In the genomic region with DNA sequence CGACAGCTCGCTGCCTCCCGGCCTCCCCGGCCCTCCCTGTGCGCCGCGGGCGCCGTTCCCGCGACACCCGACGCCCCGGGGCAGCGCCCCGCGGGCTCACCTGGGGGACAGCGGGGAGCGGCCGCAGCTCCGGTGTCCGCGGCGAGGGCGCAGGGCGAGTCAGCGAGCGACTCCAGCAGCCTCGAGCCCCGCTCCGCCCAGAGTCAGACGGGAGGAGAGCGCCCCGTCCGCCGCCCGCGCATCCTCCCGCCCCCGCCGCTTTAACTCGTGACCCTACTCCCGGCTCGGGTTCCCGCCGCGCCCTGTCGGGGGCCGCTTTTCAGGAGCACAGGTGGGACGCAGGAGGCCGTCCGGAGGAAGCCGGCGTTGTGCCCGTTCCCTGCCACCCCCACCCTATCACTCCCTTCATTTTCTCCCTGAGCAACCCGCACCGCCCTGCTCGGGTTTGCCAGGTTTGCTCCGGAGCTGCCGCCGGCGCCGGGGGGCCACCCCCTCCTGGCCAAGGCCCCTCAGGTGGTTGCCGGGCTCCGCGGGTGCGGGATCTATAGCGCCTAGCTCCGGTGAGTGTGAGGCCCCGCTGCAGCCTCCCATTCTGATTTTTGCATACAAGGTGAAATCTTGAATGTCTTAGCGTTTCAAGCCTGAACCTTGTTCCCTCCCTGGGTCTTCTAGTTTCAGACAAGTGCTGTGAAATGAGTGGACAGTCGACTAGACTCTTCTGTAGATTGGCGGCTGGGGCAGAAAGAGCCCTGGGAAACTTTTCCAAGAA, we compare ENCODE assay signal across 1 cellular context.
TF ChIP-seq lines count a peak whose summit lies in the region.

A gene with protein sequence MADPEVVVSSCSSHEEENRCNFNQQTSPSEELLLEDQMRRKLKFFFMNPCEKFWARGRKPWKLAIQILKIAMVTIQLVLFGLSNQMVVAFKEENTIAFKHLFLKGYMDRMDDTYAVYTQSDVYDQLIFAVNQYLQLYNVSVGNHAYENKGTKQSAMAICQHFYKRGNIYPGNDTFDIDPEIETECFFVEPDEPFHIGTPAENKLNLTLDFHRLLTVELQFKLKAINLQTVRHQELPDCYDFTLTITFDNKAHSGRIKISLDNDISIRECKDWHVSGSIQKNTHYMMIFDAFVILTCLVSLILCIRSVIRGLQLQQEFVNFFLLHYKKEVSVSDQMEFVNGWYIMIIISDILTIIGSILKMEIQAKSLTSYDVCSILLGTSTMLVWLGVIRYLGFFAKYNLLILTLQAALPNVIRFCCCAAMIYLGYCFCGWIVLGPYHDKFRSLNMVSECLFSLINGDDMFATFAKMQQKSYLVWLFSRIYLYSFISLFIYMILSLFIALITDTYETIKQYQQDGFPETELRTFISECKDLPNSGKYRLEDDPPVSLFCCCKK (minus strand): TSS at position 205 of the 769 bp plus-strand sequence. CDS start 3,140 bp downstream, outside the sequence.

TF ChIP-seq in HEK293, 187 proteins besides CTCF, POLR2A, EP300 and RAD21 (continued from another document and continues in another):
- TF ChIP-seq ZNF777 (tag by site-specific recombination; IDR thresholded peaks at IDR 0.05; ENCODE audit: borderline replicate concordance): peak; percentile 66; the same call in 1 of the 2 replicates
- no peak for TF ChIP-seq ZNF37A (tag by site-specific recombination; IDR thresholded peaks at IDR 0.05)
- TF ChIP-seq, protein P1, sequence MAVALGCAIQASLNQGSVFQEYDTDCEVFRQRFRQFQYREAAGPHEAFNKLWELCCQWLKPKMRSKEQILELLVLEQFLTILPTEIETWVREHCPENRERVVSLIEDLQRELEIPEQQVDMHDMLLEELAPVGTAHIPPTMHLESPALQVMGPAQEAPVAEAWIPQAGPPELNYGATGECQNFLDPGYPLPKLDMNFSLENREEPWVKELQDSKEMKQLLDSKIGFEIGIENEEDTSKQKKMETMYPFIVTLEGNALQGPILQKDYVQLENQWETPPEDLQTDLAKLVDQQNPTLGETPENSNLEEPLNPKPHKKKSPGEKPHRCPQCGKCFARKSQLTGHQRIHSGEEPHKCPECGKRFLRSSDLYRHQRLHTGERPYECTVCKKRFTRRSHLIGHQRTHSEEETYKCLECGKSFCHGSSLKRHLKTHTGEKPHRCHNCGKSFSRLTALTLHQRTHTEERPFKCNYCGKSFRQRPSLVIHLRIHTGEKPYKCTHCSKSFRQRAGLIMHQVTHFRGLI (tag by site-specific recombination; IDR thresholded peaks at IDR 0.05): peak; percentile 32; the same call in 1 of the 2 replicates
- no peak for TF ChIP-seq ZNF354C (tag by site-specific recombination; IDR thresholded peaks at IDR 0.05; ENCODE audit: borderline replicate concordance, low read depth)
- TF ChIP-seq MYNN (tag by site-specific recombination; IDR thresholded peaks at IDR 0.05; ENCODE audit: borderline replicate concordance): no peak
- TF ChIP-seq OVOL3 (tag by site-specific recombination; IDR thresholded peaks at IDR 0.05): 0 out of 2 replicates have a peak, but pooled peaks have one; percentile 36
- peak; percentile 96 for TF ChIP-seq GLIS1 (tag by site-specific recombination; IDR thresholded peaks at IDR 0.05)
- TF ChIP-seq, protein P2, sequence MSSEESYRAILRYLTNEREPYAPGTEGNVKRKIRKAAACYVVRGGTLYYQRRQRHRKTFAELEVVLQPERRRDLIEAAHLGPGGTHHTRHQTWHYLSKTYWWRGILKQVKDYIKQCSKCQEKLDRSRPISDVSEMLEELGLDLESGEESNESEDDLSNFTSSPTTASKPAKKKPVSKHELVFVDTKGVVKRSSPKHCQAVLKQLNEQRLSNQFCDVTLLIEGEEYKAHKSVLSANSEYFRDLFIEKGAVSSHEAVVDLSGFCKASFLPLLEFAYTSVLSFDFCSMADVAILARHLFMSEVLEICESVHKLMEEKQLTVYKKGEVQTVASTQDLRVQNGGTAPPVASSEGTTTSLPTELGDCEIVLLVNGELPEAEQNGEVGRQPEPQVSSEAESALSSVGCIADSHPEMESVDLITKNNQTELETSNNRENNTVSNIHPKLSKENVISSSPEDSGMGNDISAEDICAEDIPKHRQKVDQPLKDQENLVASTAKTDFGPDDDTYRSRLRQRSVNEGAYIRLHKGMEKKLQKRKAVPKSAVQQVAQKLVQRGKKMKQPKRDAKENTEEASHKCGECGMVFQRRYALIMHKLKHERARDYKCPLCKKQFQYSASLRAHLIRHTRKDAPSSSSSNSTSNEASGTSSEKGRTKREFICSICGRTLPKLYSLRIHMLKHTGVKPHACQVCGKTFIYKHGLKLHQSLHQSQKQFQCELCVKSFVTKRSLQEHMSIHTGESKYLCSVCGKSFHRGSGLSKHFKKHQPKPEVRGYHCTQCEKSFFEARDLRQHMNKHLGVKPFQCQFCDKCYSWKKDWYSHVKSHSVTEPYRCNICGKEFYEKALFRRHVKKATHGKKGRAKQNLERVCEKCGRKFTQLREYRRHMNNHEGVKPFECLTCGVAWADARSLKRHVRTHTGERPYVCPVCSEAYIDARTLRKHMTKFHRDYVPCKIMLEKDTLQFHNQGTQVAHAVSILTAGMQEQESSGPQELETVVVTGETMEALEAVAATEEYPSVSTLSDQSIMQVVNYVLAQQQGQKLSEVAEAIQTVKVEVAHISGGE (tag by site-specific recombination; conservative IDR thresholded peaks at IDR 0.05; ENCODE audit: low read depth): peak; percentile 98
- TF ChIP-seq ZNF433 (tag by site-specific recombination; IDR thresholded peaks at IDR 0.05; ENCODE audit: low read depth): no peak
- TF ChIP-seq ZNF248 (tag by site-specific recombination; IDR thresholded peaks at IDR 0.05): no peak
- TF ChIP-seq KLF9 (tag by site-specific recombination; IDR thresholded peaks at IDR 0.05; ENCODE audit: low read depth): peak; percentile 74
- no peak for TF ChIP-seq ZNF138 (tag by site-specific recombination; IDR thresholded peaks at IDR 0.05; ENCODE audit: borderline replicate concordance)
- TF ChIP-seq, protein P3, sequence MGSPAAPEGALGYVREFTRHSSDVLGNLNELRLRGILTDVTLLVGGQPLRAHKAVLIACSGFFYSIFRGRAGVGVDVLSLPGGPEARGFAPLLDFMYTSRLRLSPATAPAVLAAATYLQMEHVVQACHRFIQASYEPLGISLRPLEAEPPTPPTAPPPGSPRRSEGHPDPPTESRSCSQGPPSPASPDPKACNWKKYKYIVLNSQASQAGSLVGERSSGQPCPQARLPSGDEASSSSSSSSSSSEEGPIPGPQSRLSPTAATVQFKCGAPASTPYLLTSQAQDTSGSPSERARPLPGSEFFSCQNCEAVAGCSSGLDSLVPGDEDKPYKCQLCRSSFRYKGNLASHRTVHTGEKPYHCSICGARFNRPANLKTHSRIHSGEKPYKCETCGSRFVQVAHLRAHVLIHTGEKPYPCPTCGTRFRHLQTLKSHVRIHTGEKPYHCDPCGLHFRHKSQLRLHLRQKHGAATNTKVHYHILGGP (tag by site-specific recombination; IDR thresholded peaks at IDR 0.05): peak; percentile 90
- peak; percentile 56; the same call in 1 of the 2 replicates for TF ChIP-seq SP3 (tag by site-specific recombination; IDR thresholded peaks at IDR 0.05)
- TF ChIP-seq ZNF274 (IDR thresholded peaks at IDR 0.05; ENCODE audit: low read length): no peak
- TF ChIP-seq ZNF274 (tag by site-specific recombination; IDR thresholded peaks at IDR 0.05; ENCODE audit: borderline replicate concordance): no peak
- TF ChIP-seq ZNF621 (tag by site-specific recombination; IDR thresholded peaks at IDR 0.05): no peak
- TF ChIP-seq ZNF133 (tag by site-specific recombination; IDR thresholded peaks at IDR 0.05): no peak
- TF ChIP-seq ZNF266 (tag by site-specific recombination; IDR thresholded peaks at IDR 0.05; ENCODE audit: low read depth): no peak
- TF ChIP-seq, protein P4, sequence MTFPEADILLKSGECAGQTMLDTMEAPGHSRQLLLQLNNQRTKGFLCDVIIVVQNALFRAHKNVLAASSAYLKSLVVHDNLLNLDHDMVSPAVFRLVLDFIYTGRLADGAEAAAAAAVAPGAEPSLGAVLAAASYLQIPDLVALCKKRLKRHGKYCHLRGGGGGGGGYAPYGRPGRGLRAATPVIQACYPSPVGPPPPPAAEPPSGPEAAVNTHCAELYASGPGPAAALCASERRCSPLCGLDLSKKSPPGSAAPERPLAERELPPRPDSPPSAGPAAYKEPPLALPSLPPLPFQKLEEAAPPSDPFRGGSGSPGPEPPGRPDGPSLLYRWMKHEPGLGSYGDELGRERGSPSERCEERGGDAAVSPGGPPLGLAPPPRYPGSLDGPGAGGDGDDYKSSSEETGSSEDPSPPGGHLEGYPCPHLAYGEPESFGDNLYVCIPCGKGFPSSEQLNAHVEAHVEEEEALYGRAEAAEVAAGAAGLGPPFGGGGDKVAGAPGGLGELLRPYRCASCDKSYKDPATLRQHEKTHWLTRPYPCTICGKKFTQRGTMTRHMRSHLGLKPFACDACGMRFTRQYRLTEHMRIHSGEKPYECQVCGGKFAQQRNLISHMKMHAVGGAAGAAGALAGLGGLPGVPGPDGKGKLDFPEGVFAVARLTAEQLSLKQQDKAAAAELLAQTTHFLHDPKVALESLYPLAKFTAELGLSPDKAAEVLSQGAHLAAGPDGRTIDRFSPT (tag by site-specific recombination; IDR thresholded peaks at IDR 0.05): peak; percentile 88
- no peak for TF ChIP-seq ZNF350 (tag by site-specific recombination; IDR thresholded peaks at IDR 0.05)
- TF ChIP-seq ZNF768 (tag by site-specific recombination; IDR thresholded peaks at IDR 0.05): no peak
- no peak for TF ChIP-seq ZNF707 (tag by site-specific recombination; IDR thresholded peaks at IDR 0.05)
- TF ChIP-seq YY1 (tag by site-specific recombination; IDR thresholded peaks at IDR 0.05): peak; percentile 28; the same call in 1 of the 2 replicates
- TF ChIP-seq ZSCAN16 (tag by site-specific recombination; IDR thresholded peaks at IDR 0.05): no peak
- TF ChIP-seq, protein P5, sequence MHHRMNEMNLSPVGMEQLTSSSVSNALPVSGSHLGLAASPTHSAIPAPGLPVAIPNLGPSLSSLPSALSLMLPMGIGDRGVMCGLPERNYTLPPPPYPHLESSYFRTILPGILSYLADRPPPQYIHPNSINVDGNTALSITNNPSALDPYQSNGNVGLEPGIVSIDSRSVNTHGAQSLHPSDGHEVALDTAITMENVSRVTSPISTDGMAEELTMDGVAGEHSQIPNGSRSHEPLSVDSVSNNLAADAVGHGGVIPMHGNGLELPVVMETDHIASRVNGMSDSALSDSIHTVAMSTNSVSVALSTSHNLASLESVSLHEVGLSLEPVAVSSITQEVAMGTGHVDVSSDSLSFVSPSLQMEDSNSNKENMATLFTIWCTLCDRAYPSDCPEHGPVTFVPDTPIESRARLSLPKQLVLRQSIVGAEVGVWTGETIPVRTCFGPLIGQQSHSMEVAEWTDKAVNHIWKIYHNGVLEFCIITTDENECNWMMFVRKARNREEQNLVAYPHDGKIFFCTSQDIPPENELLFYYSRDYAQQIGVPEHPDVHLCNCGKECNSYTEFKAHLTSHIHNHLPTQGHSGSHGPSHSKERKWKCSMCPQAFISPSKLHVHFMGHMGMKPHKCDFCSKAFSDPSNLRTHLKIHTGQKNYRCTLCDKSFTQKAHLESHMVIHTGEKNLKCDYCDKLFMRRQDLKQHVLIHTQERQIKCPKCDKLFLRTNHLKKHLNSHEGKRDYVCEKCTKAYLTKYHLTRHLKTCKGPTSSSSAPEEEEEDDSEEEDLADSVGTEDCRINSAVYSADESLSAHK (tag by site-specific recombination; IDR thresholded peaks at IDR 0.05): peak; percentile 15; the same call in 1 of the 2 replicates
- TF ChIP-seq ZBTB21 (tag by site-specific recombination; IDR thresholded peaks at IDR 0.05): 0 out of 2 replicates have a peak, but pooled peaks have one; percentile 25
- TF ChIP-seq ZBTB17 (tag by site-specific recombination; IDR thresholded peaks at IDR 0.05): peak; percentile 68
- TF ChIP-seq, protein P6, sequence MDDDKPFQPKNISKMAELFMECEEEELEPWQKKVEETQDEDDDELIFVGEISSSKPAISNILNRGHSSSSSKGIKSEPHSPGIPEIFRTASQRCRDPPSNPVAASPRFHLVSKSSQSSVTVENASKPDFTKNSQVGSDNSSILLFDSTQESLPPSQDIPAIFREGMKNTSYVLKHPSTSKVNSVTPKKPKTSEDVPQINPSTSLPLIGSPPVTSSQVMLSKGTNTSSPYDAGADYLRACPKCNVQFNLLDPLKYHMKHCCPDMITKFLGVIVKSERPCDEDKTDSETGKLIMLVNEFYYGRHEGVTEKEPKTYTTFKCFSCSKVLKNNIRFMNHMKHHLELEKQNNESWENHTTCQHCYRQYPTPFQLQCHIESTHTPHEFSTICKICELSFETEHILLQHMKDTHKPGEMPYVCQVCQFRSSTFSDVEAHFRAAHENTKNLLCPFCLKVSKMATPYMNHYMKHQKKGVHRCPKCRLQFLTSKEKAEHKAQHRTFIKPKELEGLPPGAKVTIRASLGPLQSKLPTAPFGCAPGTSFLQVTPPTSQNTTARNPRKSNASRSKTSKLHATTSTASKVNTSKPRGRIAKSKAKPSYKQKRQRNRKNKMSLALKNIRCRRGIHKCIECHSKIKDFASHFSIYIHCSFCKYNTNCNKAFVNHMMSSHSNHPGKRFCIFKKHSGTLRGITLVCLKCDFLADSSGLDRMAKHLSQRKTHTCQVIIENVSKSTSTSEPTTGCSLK (tag by site-specific recombination; IDR thresholded peaks at IDR 0.05): no peak
- TF ChIP-seq KLF8 (tag by site-specific recombination; IDR thresholded peaks at IDR 0.05): peak; percentile 96
- peak; percentile 94; the same call in 1 of the 2 replicates for TF ChIP-seq ZNF391 (tag by site-specific recombination; IDR thresholded peaks at IDR 0.05; ENCODE audit: borderline replicate concordance, low read depth)
- peak; percentile 49 for TF ChIP-seq KLF10 (tag by site-specific recombination; IDR thresholded peaks at IDR 0.05)
- no peak for TF ChIP-seq ZFP41 (tag by site-specific recombination; IDR thresholded peaks at IDR 0.05; ENCODE audit: borderline replicate concordance)
- no peak for TF ChIP-seq ZNF571 (tag by site-specific recombination; IDR thresholded peaks at IDR 0.05)
- TF ChIP-seq HOXC10 (CRISPR knock-in tag; IDR thresholded peaks at IDR 0.05): no peak
- peak; percentile 84 for TF ChIP-seq ZBTB20 (tag by site-specific recombination; IDR thresholded peaks at IDR 0.05)
- TF ChIP-seq ZNF555 (tag by site-specific recombination; conservative IDR thresholded peaks at IDR 0.05): no peak
- no peak for TF ChIP-seq ZNF221 (tag by site-specific recombination; IDR thresholded peaks at IDR 0.05; ENCODE audit: borderline replicate concordance)
- peak; percentile 93 for TF ChIP-seq KLF16 (tag by site-specific recombination; IDR thresholded peaks at IDR 0.05)
- TF ChIP-seq ZNF670 (tag by site-specific recombination; IDR thresholded peaks at IDR 0.05; ENCODE audit: low read depth): no peak
- no peak for TF ChIP-seq SALL2 (tag by site-specific recombination; IDR thresholded peaks at IDR 0.05; ENCODE audit: borderline replicate concordance)
- TF ChIP-seq, protein P7, sequence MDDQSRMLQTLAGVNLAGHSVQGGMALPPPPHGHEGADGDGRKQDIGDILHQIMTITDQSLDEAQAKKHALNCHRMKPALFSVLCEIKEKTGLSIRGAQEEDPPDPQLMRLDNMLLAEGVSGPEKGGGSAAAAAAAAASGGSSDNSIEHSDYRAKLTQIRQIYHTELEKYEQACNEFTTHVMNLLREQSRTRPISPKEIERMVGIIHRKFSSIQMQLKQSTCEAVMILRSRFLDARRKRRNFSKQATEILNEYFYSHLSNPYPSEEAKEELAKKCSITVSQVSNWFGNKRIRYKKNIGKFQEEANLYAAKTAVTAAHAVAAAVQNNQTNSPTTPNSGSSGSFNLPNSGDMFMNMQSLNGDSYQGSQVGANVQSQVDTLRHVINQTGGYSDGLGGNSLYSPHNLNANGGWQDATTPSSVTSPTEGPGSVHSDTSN (CRISPR knock-in tag; IDR thresholded peaks at IDR 0.05): no peak
- TF ChIP-seq REPIN1 (tag by site-specific recombination; IDR thresholded peaks at IDR 0.05; ENCODE audit: low read depth): 0 out of 2 replicates have a peak, but pooled peaks have one; percentile 37
- peak; percentile 83 for TF ChIP-seq SP7 (tag by site-specific recombination; IDR thresholded peaks at IDR 0.05)
- TF ChIP-seq GLIS2 (tag by site-specific recombination; IDR thresholded peaks at IDR 0.05): peak; percentile 100
- no peak for TF ChIP-seq ZNF701 (tag by site-specific recombination; IDR thresholded peaks at IDR 0.05)
